Comparison of ENCODE assay signal across 29 cellular contexts in genomic region chr4:24411299-24411698, GRCh38.
"Had no signal": no experiment of that assay in that cellular context is flagged by ENCODE, and none has a peak within 500 bp of the region (broad histone marks: within the 10 kb centered on the region; RNA-seq: fewer than 3 reads in every experiment).

No MANE protein-coding gene starts in this region.

- H3K4me1 ChIP-seq: colonic mucosa, esophagus muscularis mucosa, esophagus squamous epithelium, foreskin keratinocyte, gastroesophageal sphincter, heart left ventricle, heart right ventricle had no signal

- H3K27me3 ChIP-seq: colonic mucosa, dorsolateral prefrontal cortex, esophagus muscularis mucosa, gastrocnemius medialis, gastroesophageal sphincter, heart left ventricle, heart right ventricle had no signal

- H3K4me3 ChIP-seq: colonic mucosa, coronary artery, dorsolateral prefrontal cortex, esophagus muscularis mucosa, esophagus squamous epithelium, gastrocnemius medialis, gastroesophageal sphincter, heart left ventricle, heart right ventricle had no signal

- H3K9me3 Mint-ChIP-seq: dendritic cell treated with granulocyte-macrophage colony-stimulating factor and Interleukin-4, amounts not matched to agents 40 ng/mL and 50 ng/mL, for 4 days; effector memory CD8-positive, alpha-beta T cell; endodermal cell had no signal

- DNase-seq: colonic mucosa; cortex of kidney; dermis blood vessel endothelial cell; dorsolateral prefrontal cortex; effector CD4-positive, alpha-beta T cell; effector CD8-positive, alpha-beta T cell; effector memory CD4-positive, alpha-beta T cell; effector memory CD8-positive, alpha-beta T cell; endodermal cell; erythroblast; esophagus squamous epithelium; foreskin fibroblast; foreskin keratinocyte; foreskin melanocyte; gastrocnemius medialis; glutamatergic neuron; head of caudate nucleus; heart left ventricle; heart right ventricle had no signal

- FAIRE-seq: colon, endometrium, endothelial cell of umbilical vein, frontal cortex had no signal

- ATAC-seq: effector memory CD8-positive, alpha-beta T cell; esophagus mucosa; foreskin keratinocyte; gastrocnemius medialis; gastroesophageal sphincter; heart left ventricle; heart right ventricle had no signal

- H3K4me3 Mint-ChIP-seq: dendritic cell treated with granulocyte-macrophage colony-stimulating factor and Interleukin-4, amounts not matched to agents 40 ng/mL and 50 ng/mL, for 4 days; effector memory CD8-positive, alpha-beta T cell; endodermal cell had no signal

- H3K36me3 ChIP-seq: colonic mucosa, esophagus muscularis mucosa, esophagus squamous epithelium, gastrocnemius medialis, gastroesophageal sphincter, heart left ventricle, heart right ventricle had no signal

- H3K27ac Mint-ChIP-seq: dendritic cell treated with granulocyte-macrophage colony-stimulating factor and Interleukin-4, amounts not matched to agents 40 ng/mL and 50 ng/mL, for 4 days; effector memory CD8-positive, alpha-beta T cell; endodermal cell had no signal

- H3K27ac ChIP-seq: colonic mucosa, coronary artery, dorsolateral prefrontal cortex, epithelial cell of prostate, esophagus muscularis mucosa, esophagus squamous epithelium, foreskin keratinocyte, gastrocnemius medialis, gastroesophageal sphincter, heart left ventricle, heart right ventricle had no signal

- H3K9me3 ChIP-seq: colonic mucosa, esophagus muscularis mucosa, esophagus squamous epithelium, gastrocnemius medialis, gastroesophageal sphincter had no signal
